ENCODE assay signal across 1 cellular context in genomic region chr4:5409980-5410618, GRCh38.
TF ChIP-seq lines count a peak whose summit lies in the region.

No MANE protein-coding gene starts in this region.

TF ChIP-seq in HepG2, 621 proteins besides CTCF, POLR2A, EP300 and RAD21 (continued from another document):
- peak; percentile 48; the same call in 1 of the 2 replicates for TF ChIP-seq ZNF574 (CRISPR knock-in tag; IDR thresholded peaks at IDR 0.05)
